12 cellular contexts compared by ENCODE assay signal in genomic region chr1:218473527-218473926, GRCh38.
DNase-seq lines count a peak whose midpoint lies in the region; ATAC-seq and TF ChIP-seq lines count a peak whose summit lies in the region.
"Had no signal": no experiment of that assay in that cellular context is flagged by ENCODE, and none has a peak within 500 bp of the region (broad histone marks: within the 10 kb centered on the region; RNA-seq: fewer than 3 reads in every experiment).

No MANE protein-coding gene starts in this region.

- no peak overlapping the region for H3K4me3 ChIP-seq in A673 (ENCODE audit: low read depth, low read length, poor library complexity, severe bottlenecking)

- H3K36me3 ChIP-seq in A673 (ENCODE audit: insufficient read depth, low read length, poor library complexity, severe bottlenecking): no peaks in the 10 kb centered on the region

- peaks cover 5% of the 10 kb centered on the region for H3K9me3 Mint-ChIP-seq in chondrocyte (ENCODE audit: low read depth)

- intact Hi-C loops in A673 (cut with micrococcal nuclease; ENCODE audit: unreplicated experiment): no loop called here

- no peaks in the 10 kb centered on the region for H3K9me3 ChIP-seq in A673 (ENCODE audit: low read depth, low read length, poor library complexity, severe bottlenecking)

- CTCF ChIA-PET in A673 (lab: Charles Lee): no interaction called here

- peaks cover 48% of the 10 kb centered on the region for H3K4me1 Mint-ChIP-seq in chondrocyte (ENCODE audit: low read depth)

- peak overlapping the region; percentile 68 for H3K27ac Mint-ChIP-seq in chondrocyte (ENCODE audit: unreplicated experiment)

- BruUV-seq in A673 (replicated peaks; lab: Mats Ljungman, UMichigan): no TSS peak

- no peak overlapping the region for H3K4me3 Mint-ChIP-seq in chondrocyte (ENCODE audit: unreplicated experiment)

- no peaks in the 10 kb centered on the region for H3K27me3 ChIP-seq in A673 (replicated peaks; ENCODE audit: insufficient read depth, low read depth, low read length, poor library complexity)

- no peak overlapping the region for H3K27ac ChIP-seq in A673 (ENCODE audit: low read depth, low read length, poor library complexity, severe bottlenecking)

- no peaks in the 10 kb centered on the region for H3K27me3 Mint-ChIP-seq in chondrocyte (ENCODE audit: low read depth)

- peak; percentile 56 for DNase-seq in A673 (ENCODE audit: low spot score)
- no peak for DNase-seq in chondrocyte (ENCODE audit: low spot score)
- no peak for DNase-seq in 8988T
- DNase-seq in HuH-7 (ENCODE audit: low spot score): no peak
- DNase-seq in NCI-H526 (lab: John Stamatoyannopoulos, UW): no peak
- DNase-seq: C1 segment of cervical spinal cord, caudate nucleus, kidney, NCI-H2029 had no signal

- ATAC-seq in GM19397 (IDR thresholded peaks at IDR 0.05; ENCODE audit: unreplicated experiment): peak; percentile 56
- ATAC-seq in HG03575 (IDR thresholded peaks at IDR 0.05; ENCODE audit: extremely low read depth, insufficient number of reproducible peaks, low FRiP score, unreplicated experiment): peak; percentile 52
- ATAC-seq in HG03159 (IDR thresholded peaks at IDR 0.05; ENCODE audit: unreplicated experiment): no peak

- no peaks in the 10 kb centered on the region for H3K36me3 Mint-ChIP-seq in chondrocyte (ENCODE audit: low read depth)

- POLR2A ChIA-PET in A673 (lab: Charles Lee; ENCODE audit: low non-redundant PET): no interaction called here

- peaks cover 21% of the 10 kb centered on the region for H3K4me1 ChIP-seq in A673 (ENCODE audit: insufficient read depth, low read length, poor library complexity, severe bottlenecking)

- TF ChIP-seq CTCF in A673 (conservative IDR thresholded peaks at IDR 0.05; ENCODE audit: low read depth, low read length): no peak
- TF ChIP-seq CTCF in chondrocyte (IDR thresholded peaks at IDR 0.05): no peak
